ENCODE assay signal across 8 cellular contexts in genomic region chrY:7344661-7345060, GRCh38.
DNase-seq lines count a peak whose midpoint lies in the region; ATAC-seq and TF ChIP-seq lines count a peak whose summit lies in the region.

No MANE protein-coding gene starts in this region.

- no peaks in the 10 kb centered on the region for H3F3A ChIP-seq in PC-3 (ENCODE audit: low read length, unreplicated experiment)

- DNase-seq in COR-L47 (lab: John Stamatoyannopoulos, UW) (peak; percentile 23), HUDEP-2 (lab: John Stamatoyannopoulos, UW; ENCODE audit: unreplicated experiment in 76 of 76) (peak in 51 of 76 experiments; percentile 0 to 43 (median 11)), left colon (no peak), putamen (ENCODE audit: low spot score) (no peak), PC-3 (no peak)
- DNase-seq in naive thymus-derived CD8-positive, alpha-beta T cell, result peak in 7 of 10 donors; percentile 8 to 67 (median 25)

- no peak overlapping the region for H3K4me3 Mint-ChIP-seq in activated naive CD4-positive, alpha-beta T cell treated with anti-CD3 and anti-CD28 coated beads, Interleukin-2, amount 50 U/mL, for 24 hours
- no peak overlapping the region for H3K4me3 Mint-ChIP-seq in naive thymus-derived CD8-positive, alpha-beta T cell

- peaks cover 6% of the 10 kb centered on the region for H3K36me3 Mint-ChIP-seq in activated naive CD4-positive, alpha-beta T cell treated with anti-CD3 and anti-CD28 coated beads, Interleukin-2, amount 50 U/mL, for 24 hours
- peaks cover 0 to 61% (median 0%) of the 10 kb centered on the region in 3 donors for H3K36me3 Mint-ChIP-seq in naive thymus-derived CD8-positive, alpha-beta T cell

- intact Hi-C loops in left colon (cut with DNase I, micrococcal nuclease), result no loop called here
- intact Hi-C loops in PC-3 (cut with micrococcal nuclease), result no loop called here

- POLR2A ChIA-PET in naive thymus-derived CD8-positive, alpha-beta T cell (lab: Charles Lee), result no interaction called here
- POLR2A ChIA-PET in PC-3 (lab: Charles Lee; ENCODE audit: unreplicated experiment), result no interaction called here

- no peaks in the 10 kb centered on the region for H3K4me1 ChIP-seq in PC-3 (ENCODE audit: insufficient read depth, low read length)

- H3K27ac ChIP-seq in PC-3 (ENCODE audit: low read length), result no peak overlapping the region

- no peaks in the 10 kb centered on the region for H3K9me3 Mint-ChIP-seq in activated naive CD4-positive, alpha-beta T cell treated with anti-CD3 and anti-CD28 coated beads, Interleukin-2, amount 50 U/mL, for 24 hours
- no peaks in the 10 kb centered on the region for H3K9me3 Mint-ChIP-seq in naive thymus-derived CD8-positive, alpha-beta T cell

- H3K4me2 ChIP-seq in PC-3 (ENCODE audit: low read length), result no peak overlapping the region

- no peaks in the 10 kb centered on the region for H3K79me2 ChIP-seq in PC-3 (ENCODE audit: low read length)

- H3K4me1 Mint-ChIP-seq in activated naive CD4-positive, alpha-beta T cell treated with anti-CD3 and anti-CD28 coated beads, Interleukin-2, amount 50 U/mL, for 24 hours, result peaks cover 49% of the 10 kb centered on the region
- H3K4me1 Mint-ChIP-seq in naive thymus-derived CD8-positive, alpha-beta T cell, result peaks cover 22 to 36% (median 25%) of the 10 kb centered on the region in 4 donors

- H3K9me2 ChIP-seq in PC-3 (replicated peaks; ENCODE audit: low read length), result no peaks in the 10 kb centered on the region

- no peaks in the 10 kb centered on the region for H3K9me3 ChIP-seq in PC-3 (ENCODE audit: low read length)

- H2AFZ ChIP-seq in PC-3 (ENCODE audit: low read length), result no peak overlapping the region

- no peaks in the 10 kb centered on the region for H3K27me3 ChIP-seq in PC-3 (ENCODE audit: low read length)

- TF ChIP-seq CTCF in PC-3 (conservative IDR thresholded peaks at IDR 0.05; ENCODE audit: low read depth, low read length), result no peak

- H3K4me3 ChIP-seq in PC-3 (ENCODE audit: low read length), result no peak overlapping the region

- no TSS peak for BruUV-seq in PC-3 (replicated peaks; lab: Mats Ljungman, UMichigan)

- no peak overlapping the region for H3K9ac ChIP-seq in PC-3 (ENCODE audit: low read length)

- ATAC-seq in naive thymus-derived CD8-positive, alpha-beta T cell, result peak; percentile 56 to 58
- ATAC-seq in GM21717 (IDR thresholded peaks at IDR 0.05; ENCODE audit: unreplicated experiment), result no peak
- no peak for ATAC-seq in left colon
- no peak for ATAC-seq in PC-3

- H4K20me1 ChIP-seq in PC-3 (ENCODE audit: low read length), result no peaks in the 10 kb centered on the region

- H3K36me3 ChIP-seq in PC-3 (ENCODE audit: low read depth, low read length), result no peaks in the 10 kb centered on the region

- peak overlapping the region; percentile 41 for H3K27ac Mint-ChIP-seq in activated naive CD4-positive, alpha-beta T cell treated with anti-CD3 and anti-CD28 coated beads, Interleukin-2, amount 50 U/mL, for 24 hours
- peak overlapping the region in 4 of 10 donors; percentile 38 to 88 (median 66) for H3K27ac Mint-ChIP-seq in naive thymus-derived CD8-positive, alpha-beta T cell

- CTCF ChIA-PET in PC-3 (lab: Charles Lee), result no interaction called here

- H3K27me3 Mint-ChIP-seq in activated naive CD4-positive, alpha-beta T cell treated with anti-CD3 and anti-CD28 coated beads, Interleukin-2, amount 50 U/mL, for 24 hours, result no peaks in the 10 kb centered on the region
- H3K27me3 Mint-ChIP-seq in naive thymus-derived CD8-positive, alpha-beta T cell, result no peaks in the 10 kb centered on the region

Comparison
In these comparisons a context has a peak if more than half of its experiments do, and no peak if none do; other contexts are left out.
1. DNase-seq: peak in COR-L47 (single experiment), HUDEP-2 (51 of 76) and naive thymus-derived CD8-positive, alpha-beta T cell (7 of 10); none in left colon (0 of 2), putamen (single experiment) and PC-3 (single experiment).
2. ATAC-seq: peak in naive thymus-derived CD8-positive, alpha-beta T cell (2 of 2); none in GM21717 (single experiment), left colon (single experiment) and PC-3 (single experiment).